In genomic region chr2:233965646-233966045, GRCh38 we compare ENCODE assay signal across 21 cellular contexts. TPM values are rescaled to one million over a fixed set of nuclear protein-coding genes. Genes with fewer than 3 reads are reported as not detected.
"Had no signal": no experiment of that assay in that cellular context is flagged by ENCODE, and none has a peak within 500 bp of the region (broad histone marks: within the 10 kb centered on the region; RNA-seq: fewer than 3 reads in every experiment).

No MANE protein-coding gene starts in this region.

RNA-seq across cellular contexts. Expression of gene TRPM8, which starts 48.5 kb away (rescaled TPM):
- total RNA-seq: activated CD4-positive, alpha-beta memory T cell treated with anti-CD3 and anti-CD28 coated beads for 36 hours; activated CD4-positive, alpha-beta T cell treated with anti-CD3 and anti-CD28 coated beads for 36 hours; activated CD4-positive, alpha-beta T cell treated with anti-CD3 and anti-CD28 coated beads, Interleukin-2, amount 10 ng/mL, durations not matched to agents 24 days and 14 days; activated CD8-positive, alpha-beta memory T cell treated with anti-CD3 and anti-CD28 coated beads for 36 hours; activated CD8-positive, alpha-beta memory T cell treated with anti-CD3 and anti-CD28 coated beads, Interleukin-2, amount 10 ng/mL, durations not matched to agents 7 days and 5 days; activated CD8-positive, alpha-beta T cell treated with anti-CD3 and anti-CD28 coated beads, Interleukin-2, amount 10 ng/mL, durations not matched to agents 7 days and 5 days; activated naive CD4-positive, alpha-beta T cell treated with anti-CD3 and anti-CD28 coated beads for 36 hours; activated naive CD8-positive, alpha-beta T cell treated with anti-CD3 and anti-CD28 coated beads for 36 hours; activated T-helper 1 cell treated with anti-CD3 and anti-CD28 coated beads, Interleukin-12 subunit alpha, Interleukin-12 subunit beta, Interleukin-2, Interleukin-4 antibody, amounts not matched to agents 30 ng/mL and 10 ng/mL and 1 ng/mL, durations not matched to agents 14 hours and 24 hours and 36 hours; activated T-helper 2 cell treated with anti-CD3 and anti-CD28 coated beads, Interferon-gamma antibody, Interleukin-2, Interleukin-4, amounts not matched to agents 10 μg/mL and 5 μg/mL and 100 μg/mL, durations not matched to agents 14 hours and 24 hours and 36 hours; ascending aorta; breast epithelium; colonic mucosa; dermis microvascular lymphatic vessel endothelial cell; endothelial cell of umbilical vein; esophagus mucosa; foreskin keratinocyte; gastrocnemius medialis; T-helper 1 cell treated with Interleukin-12 subunit alpha and Interleukin-12 subunit beta and Interleukin-4 antibody, amounts not matched to agents 30 ng/mL and 1 ng/mL, for 36 hours had no signal
- polyA plus RNA-seq: cardiac muscle cell, endothelial cell of umbilical vein, heart left ventricle had no signal
